Comparison of ENCODE assay signal across 21 cellular contexts in genomic region chr21:21175798-21176334, GRCh38.
DNase-seq lines count a peak whose midpoint lies in the region; ATAC-seq, FAIRE-seq and TF ChIP-seq lines count a peak whose summit lies in the region.
"Had no signal": no experiment of that assay in that cellular context is flagged by ENCODE, and none has a peak within 500 bp of the region (broad histone marks: within the 10 kb centered on the region; RNA-seq: fewer than 3 reads in every experiment).

No MANE protein-coding gene starts in this region.

- ATAC-seq in GM19035 (IDR thresholded peaks at IDR 0.05; ENCODE audit: unreplicated experiment) (no peak), gastroesophageal sphincter (no peak)
- ATAC-seq: activated naive CD4-positive, alpha-beta T cell treated with anti-CD3 and anti-CD28 coated beads, Interleukin-2, amount 50 U/mL, for 72 hours; activated T-cell treated with anti-CD3 and anti-CD28 coated beads, Interleukin-2, amount 50 U/mL, for 4 hours had no signal

- TF ChIP-seq CTCF in gastroesophageal sphincter (IDR thresholded peaks at IDR 0.05) = no peak

- H3K27me3 ChIP-seq in ACC112 (ENCODE audit: insufficient read depth, low read length) (no peaks in the 10 kb centered on the region), gastroesophageal sphincter (no peaks in the 10 kb centered on the region)
- H3K27me3 ChIP-seq: Peyer's patch, vagina had no signal

- peak overlapping the region; percentile 73 for H3K4me3 ChIP-seq in ACC112 (ENCODE audit: low read depth, low read length)
- H3K4me3 ChIP-seq in gastroesophageal sphincter = no peak overlapping the region
- H3K4me3 ChIP-seq: Peyer's patch, SK-N-MC, vagina had no signal

- peak overlapping the region; percentile 24 for H3K4me3 Mint-ChIP-seq in activated T-helper 1 cell treated with anti-CD3 and anti-CD28 coated beads, Interleukin-12 subunit alpha, Interleukin-12 subunit beta, Interleukin-2, Interleukin-4 antibody, amounts not matched to agents 30 ng/mL and 10 ng/mL and 1 ng/mL, durations not matched to agents 14 hours and 24 hours and 36 hours
- H3K4me3 Mint-ChIP-seq: activated T-cell treated with anti-CD3 and anti-CD28 coated beads, Interleukin-2, amount 50 U/mL, for 4 hours had no signal

- H3K4me1 ChIP-seq in ACC112 (ENCODE audit: control insufficient read depth, insufficient read depth, low read length, unreplicated experiment) = peaks cover 5% of the 10 kb centered on the region
- H3K4me1 ChIP-seq in gastroesophageal sphincter = no peaks in the 10 kb centered on the region
- H3K4me1 ChIP-seq: Peyer's patch, vagina had no signal

- H3K4me1 Mint-ChIP-seq in activated T-helper 1 cell treated with anti-CD3 and anti-CD28 coated beads, Interleukin-12 subunit alpha, Interleukin-12 subunit beta, Interleukin-2, Interleukin-4 antibody, amounts not matched to agents 30 ng/mL and 10 ng/mL and 1 ng/mL, durations not matched to agents 14 hours and 24 hours and 36 hours (ENCODE audit: low read depth) = peaks cover 16% of the 10 kb centered on the region

- no peaks in the 10 kb centered on the region for H3K36me3 Mint-ChIP-seq in activated T-helper 1 cell treated with anti-CD3 and anti-CD28 coated beads, Interleukin-12 subunit alpha, Interleukin-12 subunit beta, Interleukin-2, Interleukin-4 antibody, amounts not matched to agents 30 ng/mL and 10 ng/mL and 1 ng/mL, durations not matched to agents 14 hours and 24 hours and 36 hours (ENCODE audit: low read depth)
- H3K36me3 Mint-ChIP-seq: activated naive CD4-positive, alpha-beta T cell treated with anti-CD3 and anti-CD28 coated beads, Interleukin-2, amount 50 U/mL, for 72 hours; naive B cell had no signal

- H3K27ac Mint-ChIP-seq in activated T-helper 1 cell treated with anti-CD3 and anti-CD28 coated beads, Interleukin-12 subunit alpha, Interleukin-12 subunit beta, Interleukin-2, Interleukin-4 antibody, amounts not matched to agents 30 ng/mL and 10 ng/mL and 1 ng/mL, durations not matched to agents 14 hours and 24 hours and 36 hours = peak overlapping the region; percentile 26
- H3K27ac Mint-ChIP-seq: activated naive CD4-positive, alpha-beta T cell treated with anti-CD3 and anti-CD28 coated beads, Interleukin-2, amount 50 U/mL, for 72 hours had no signal

- H3K36me3 ChIP-seq in ACC112 (ENCODE audit: insufficient read depth, low read length) = no peaks in the 10 kb centered on the region
- H3K36me3 ChIP-seq in gastroesophageal sphincter = no peaks in the 10 kb centered on the region
- H3K36me3 ChIP-seq: Peyer's patch, vagina had no signal

- H3K27ac ChIP-seq in ACC112 (ENCODE audit: low read depth, low read length) = no peak overlapping the region
- no peak overlapping the region for H3K27ac ChIP-seq in gastroesophageal sphincter
- H3K27ac ChIP-seq: Peyer's patch, SK-N-MC, vagina had no signal

- peak overlapping the region; percentile 95 for H2AFZ ChIP-seq in ACC112 (ENCODE audit: low read length, unreplicated experiment)

- intact Hi-C loops in activated T-helper 1 cell treated with anti-CD3 and anti-CD28 coated beads, Interleukin-12 subunit alpha, Interleukin-12 subunit beta, Interleukin-2, Interleukin-4 antibody, amounts not matched to agents 30 ng/mL and 10 ng/mL and 1 ng/mL, durations not matched to agents 14 hours and 24 hours and 36 hours (cut with micrococcal nuclease) = no loop called here

- peaks cover 2% of the 10 kb centered on the region for H3K27me3 Mint-ChIP-seq in activated T-helper 1 cell treated with anti-CD3 and anti-CD28 coated beads, Interleukin-12 subunit alpha, Interleukin-12 subunit beta, Interleukin-2, Interleukin-4 antibody, amounts not matched to agents 30 ng/mL and 10 ng/mL and 1 ng/mL, durations not matched to agents 14 hours and 24 hours and 36 hours (ENCODE audit: insufficient read depth)
- H3K27me3 Mint-ChIP-seq: naive B cell had no signal

- no peaks in the 10 kb centered on the region for H3K79me2 ChIP-seq in ACC112 (ENCODE audit: control insufficient read depth, insufficient read depth, low read length, unreplicated experiment)

- DNase-seq in H54 (ENCODE audit: insufficient read length, low spot score) (no peak), fibroblast of peridontal ligament (ENCODE audit: extremely low read depth) (peak; percentile 30), anterior cingulate cortex (lab: John Stamatoyannopoulos, UW) (no peak), NCI-H1930 (lab: John Stamatoyannopoulos, UW) (no peak)
- DNase-seq in activated T-helper 1 cell treated with anti-CD3 and anti-CD28 coated beads, Interleukin-12 subunit alpha, Interleukin-12 subunit beta, Interleukin-2, Interleukin-4 antibody, amounts not matched to agents 30 ng/mL and 10 ng/mL and 1 ng/mL, durations not matched to agents 14 hours and 24 hours and 36 hours (ENCODE audit: low spot score) = no peak
- DNase-seq: activated T-cell treated with anti-CD3 and anti-CD28 coated beads, Interleukin-2, amount 50 U/mL, for 4 hours; Calu3; effector memory CD4-positive, alpha-beta T cell; hippocampal formation; naive B cell; NCI-H1092; NCI-H748 treated with DMSO at 0.1 percent for 48 hours; Peyer's patch; stimulated activated CD4-positive, alpha-beta T cell treated with anti-CD3 and anti-CD28 coated beads, Interleukin-2, amount 100 ng/mL, for 48 hours had no signal

- H3K9me3 Mint-ChIP-seq in activated T-helper 1 cell treated with anti-CD3 and anti-CD28 coated beads, Interleukin-12 subunit alpha, Interleukin-12 subunit beta, Interleukin-2, Interleukin-4 antibody, amounts not matched to agents 30 ng/mL and 10 ng/mL and 1 ng/mL, durations not matched to agents 14 hours and 24 hours and 36 hours = no peaks in the 10 kb centered on the region
- H3K9me3 Mint-ChIP-seq: activated naive CD4-positive, alpha-beta T cell treated with anti-CD3 and anti-CD28 coated beads, Interleukin-2, amount 50 U/mL, for 72 hours; activated T-cell treated with anti-CD3 and anti-CD28 coated beads, Interleukin-2, amount 50 U/mL, for 4 hours; naive B cell had no signal

- FAIRE-seq in H54 (lab: Jason Lieb, UNC) = peak; percentile 23
- FAIRE-seq: keratinocyte had no signal

- TF ChIP-seq POLR2A in H54 (IDR thresholded peaks at IDR 0.05; ENCODE audit: low read depth, low read length) (no peak), gastroesophageal sphincter (IDR thresholded peaks at IDR 0.05) (no peak)

- 0 to 6% methylated on average over 1 of the region's 1 CpG for whole genome bisulfite sequencing in gastroesophageal sphincter (ENCODE audit: low coverage in 1 of 2), 2 donors

- no peak for TF ChIP-seq EP300 in gastroesophageal sphincter (IDR thresholded peaks at IDR 0.05)

- no peaks in the 10 kb centered on the region for H3K9me3 ChIP-seq in gastroesophageal sphincter
- H3K9me3 ChIP-seq: Peyer's patch, vagina had no signal
